7 cellular contexts compared by ENCODE assay signal in genomic region chr15:45167631-45168205, GRCh38. TPM values are rescaled to one million over a fixed set of nuclear protein-coding genes. Genes with fewer than 3 reads are reported as not detected.
DNase-seq lines count a peak whose midpoint lies in the region; ATAC-seq and TF ChIP-seq lines count a peak whose summit lies in the region.

No MANE protein-coding gene starts in this region.

- 53 to 70% (median 66%) methylated on average over 8 to 9 of the region's 9 CpGs for WGBS in stomach, 5 donors

- POLR2A ChIA-PET in activated naive CD8-positive, alpha-beta T cell treated with anti-CD3 and anti-CD28 coated beads, Interleukin-2, amount 10 ng/mL, durations not matched to agents 7 days and 5 days (lab: Charles Lee) = interaction anchor here (0.6 to 3.3 kb wide), 7 partner anchors 30 to 478 kb away, joined by 3 to 14 read pairs (median 6); a partner anchor contains a TSS

- DNase-seq in activated naive CD8-positive, alpha-beta T cell treated with anti-CD3 and anti-CD28 coated beads, Interleukin-2, amount 10 ng/mL, durations not matched to agents 7 days and 5 days = no peak
- no peak for DNase-seq in stomach
- DNase-seq in middle frontal gyrus (ENCODE audit: extremely low spot score, low spot score) = no peak
- DNase-seq in RKO (ENCODE audit: low spot score) = no peak

- intact Hi-C loops in stomach (cut with DNase I; ENCODE audit: low total_unique reads) = no loop called here

- TF ChIP-seq EP300 in stomach (IDR thresholded peaks at IDR 0.05) = no peak

- TF ChIP-seq POLR2A in stomach (IDR thresholded peaks at IDR 0.05) = no peak

- peak overlapping the region; percentile 59 to 69 (median 60) for H3K4me3 ChIP-seq in stomach

- H3K27ac Mint-ChIP-seq in IgD-negative memory B cell = peak overlapping the region; percentile 77 to 86 (median 85)
- H3K27ac Mint-ChIP-seq in activated naive CD8-positive, alpha-beta T cell treated with anti-CD3 and anti-CD28 coated beads, Interleukin-2, amount 10 ng/mL, durations not matched to agents 7 days and 5 days = peak overlapping the region; percentile 79

- H3K4me3 Mint-ChIP-seq in IgD-negative memory B cell = peak overlapping the region; percentile 78 to 90 (median 88)
- H3K4me3 Mint-ChIP-seq in activated naive CD8-positive, alpha-beta T cell treated with anti-CD3 and anti-CD28 coated beads, Interleukin-2, amount 10 ng/mL, durations not matched to agents 7 days and 5 days = peak overlapping the region; percentile 69

- peaks cover 19 to 52% (median 29%) of the 10 kb centered on the region in 4 donors for H3K4me1 ChIP-seq in stomach

- H3K36me3 ChIP-seq in stomach = peaks cover 0 to 14% (median 5%) of the 10 kb centered on the region in 4 donors

- no peaks in the 10 kb centered on the region for H3K9me3 ChIP-seq in stomach

- H3K27ac ChIP-seq in layer of hippocampus (ENCODE audit: low read depth, low read length) (peak overlapping the region; percentile 91), stomach (peak overlapping the region; percentile 89 to 98 (median 92))

- H3K4me1 Mint-ChIP-seq in IgD-negative memory B cell = peaks cover 11 to 16% (median 13%) of the 10 kb centered on the region in 3 donors
- H3K4me1 Mint-ChIP-seq in activated naive CD8-positive, alpha-beta T cell treated with anti-CD3 and anti-CD28 coated beads, Interleukin-2, amount 10 ng/mL, durations not matched to agents 7 days and 5 days = peaks cover 10% of the 10 kb centered on the region

- no peak for TF ChIP-seq CTCF in stomach (IDR thresholded peaks at IDR 0.05)

- H3K27me3 Mint-ChIP-seq in IgD-negative memory B cell = no peaks in the 10 kb centered on the region
- no peaks in the 10 kb centered on the region for H3K27me3 Mint-ChIP-seq in activated naive CD8-positive, alpha-beta T cell treated with anti-CD3 and anti-CD28 coated beads, Interleukin-2, amount 10 ng/mL, durations not matched to agents 7 days and 5 days

- H3K36me3 Mint-ChIP-seq in IgD-negative memory B cell = no peaks in the 10 kb centered on the region
- H3K36me3 Mint-ChIP-seq in activated naive CD8-positive, alpha-beta T cell treated with anti-CD3 and anti-CD28 coated beads, Interleukin-2, amount 10 ng/mL, durations not matched to agents 7 days and 5 days = no peaks in the 10 kb centered on the region

- no peaks in the 10 kb centered on the region for H3K27me3 ChIP-seq in layer of hippocampus (ENCODE audit: control insufficient read depth, insufficient read depth, low read length)
- H3K27me3 ChIP-seq in stomach = no peaks in the 10 kb centered on the region

- H3K9me3 Mint-ChIP-seq in IgD-negative memory B cell = no peaks in the 10 kb centered on the region
- H3K9me3 Mint-ChIP-seq in activated naive CD8-positive, alpha-beta T cell treated with anti-CD3 and anti-CD28 coated beads, Interleukin-2, amount 10 ng/mL, durations not matched to agents 7 days and 5 days = no peaks in the 10 kb centered on the region

- no peak for ATAC-seq in activated naive CD8-positive, alpha-beta T cell treated with anti-CD3 and anti-CD28 coated beads, Interleukin-2, amount 10 ng/mL, durations not matched to agents 7 days and 5 days (ENCODE audit: low read depth)
- no peak for ATAC-seq in HG03457 (IDR thresholded peaks at IDR 0.05; ENCODE audit: unreplicated experiment)

RNA-seq across cellular contexts. Expression of gene SHF, which starts 20.0 kb away (rescaled TPM):
- 0.85 TPM for polyA plus RNA-seq in IgD-negative memory B cell
- 1 to 10 TPM; 2.1 to 2.3 TPM for total RNA-seq in activated naive CD8-positive, alpha-beta T cell treated with anti-CD3 and anti-CD28 coated beads, Interleukin-2, amount 10 ng/mL, durations not matched to agents 7 days and 5 days
- 10 to 100 TPM in 1 of 5 donors, 1 to 10 TPM in 3, under 1 TPM in 1; 0.43 to 15.9 (median 7.6) TPM for total RNA-seq in stomach
- 1 to 10 TPM; 4.4 to 7.5 (median 4.8) TPM for polyA plus RNA-seq in stomach

RNA-seq across cellular contexts. Expression of gene DUOX1, which starts 37.9 kb away (rescaled TPM):
- 1.4 TPM for polyA plus RNA-seq in IgD-negative memory B cell
- total RNA-seq in activated naive CD8-positive, alpha-beta T cell treated with anti-CD3 and anti-CD28 coated beads, Interleukin-2, amount 10 ng/mL, durations not matched to agents 7 days and 5 days = not detected
- total RNA-seq in stomach = 100 to 1,000 TPM in 2 of 5 donors, 10 to 100 TPM in 1, 1 to 10 TPM in 1, not detected in 1; 2.9 to 114 (median 87.8) TPM
- polyA plus RNA-seq in stomach = 10 to 100 TPM; 16.3 to 62.6 (median 32.3) TPM

RNA-seq across cellular contexts. Expression of gene DUOXA1, which starts 38.0 kb away (rescaled TPM):
- not detected for polyA plus RNA-seq in IgD-negative memory B cell
- total RNA-seq in activated naive CD8-positive, alpha-beta T cell treated with anti-CD3 and anti-CD28 coated beads, Interleukin-2, amount 10 ng/mL, durations not matched to agents 7 days and 5 days = under 1 TPM in 1 of 2 experiments, not detected in 1; 0.68 TPM
- 10 to 100 TPM in 3 of 5 donors, 1 to 10 TPM in 1, not detected in 1; 2.4 to 29.6 (median 18.8) TPM for total RNA-seq in stomach
- 10 to 100 TPM; 26.4 to 96.7 (median 27.1) TPM for polyA plus RNA-seq in stomach

RNA-seq across cellular contexts. Expression of gene DUOXA2, which starts 53.6 kb away (rescaled TPM):
- polyA plus RNA-seq in IgD-negative memory B cell = not detected
- not detected for total RNA-seq in activated naive CD8-positive, alpha-beta T cell treated with anti-CD3 and anti-CD28 coated beads, Interleukin-2, amount 10 ng/mL, durations not matched to agents 7 days and 5 days
- total RNA-seq in stomach = 100 to 1,000 TPM in 1 of 5 donors, 10 to 100 TPM in 2, 1 to 10 TPM in 1, not detected in 1; 1.3 to 119 (median 28.0) TPM
- polyA plus RNA-seq in stomach = 10 to 100 TPM in 2 of 3 donors, 1 to 10 TPM in 1; 8.9 to 43.3 (median 25.0) TPM

RNA-seq across cellular contexts. Expression of gene DUOX2, which starts 53.7 kb away (rescaled TPM):
- polyA plus RNA-seq in IgD-negative memory B cell (not detected), stomach (10 to 100 TPM in 2 of 3 donors, 1 to 10 TPM in 1; 6.4 to 22.9 (median 21.1) TPM)
- total RNA-seq in activated naive CD8-positive, alpha-beta T cell treated with anti-CD3 and anti-CD28 coated beads, Interleukin-2, amount 10 ng/mL, durations not matched to agents 7 days and 5 days = not detected
- 100 to 1,000 TPM in 2 of 5 donors, 10 to 100 TPM in 2, 1 to 10 TPM in 1; 1.2 to 445 (median 94.9) TPM for total RNA-seq in stomach
